ENCODE assay signal across 8 cellular contexts in genomic region chr3:87350367-87351199, GRCh38.
DNase-seq lines count a peak whose midpoint lies in the region; ATAC-seq lines count a peak whose summit lies in the region.

No MANE protein-coding gene starts in this region.

- no peaks in the 10 kb centered on the region for H3K4me1 Mint-ChIP-seq in stimulated activated effector memory CD8-positive, alpha-beta T cell treated with anti-CD3 and anti-CD28 coated beads, Interleukin-12 subunit alpha, Interleukin-12 subunit beta, amount 100 ng/mL, for 72 hours

- no peaks in the 10 kb centered on the region for H3K9me3 Mint-ChIP-seq in stimulated activated effector memory CD8-positive, alpha-beta T cell treated with anti-CD3 and anti-CD28 coated beads, Interleukin-12 subunit alpha, Interleukin-12 subunit beta, amount 100 ng/mL, for 72 hours

- no peak overlapping the region for H3K4me3 Mint-ChIP-seq in stimulated activated effector memory CD8-positive, alpha-beta T cell treated with anti-CD3 and anti-CD28 coated beads, Interleukin-12 subunit alpha, Interleukin-12 subunit beta, amount 100 ng/mL, for 72 hours

- DNase-seq in NCI-H1436 (lab: John Stamatoyannopoulos, UW) (peak; percentile 2), NCI-H1436 treated with DMSO at 0.1 percent for 48 hours (lab: John Stamatoyannopoulos, UW) (no peak), NCI-H2227 treated with DMSO at 0.1 percent for 48 hours (lab: John Stamatoyannopoulos, UW) (peak; percentile 43), astrocyte of the hippocampus (ENCODE audit: low read depth, low spot score) (peak; percentile 60), hippocampal formation (lab: John Stamatoyannopoulos, UW) (peak; percentile 2 to 46)
- DNase-seq in stimulated activated effector memory CD8-positive, alpha-beta T cell treated with anti-CD3 and anti-CD28 coated beads, Interleukin-12 subunit alpha, Interleukin-12 subunit beta, amount 100 ng/mL, for 72 hours (ENCODE audit: low spot score in 2 of 2): no peak

- H3K27ac Mint-ChIP-seq in stimulated activated effector memory CD8-positive, alpha-beta T cell treated with anti-CD3 and anti-CD28 coated beads, Interleukin-12 subunit alpha, Interleukin-12 subunit beta, amount 100 ng/mL, for 72 hours: no peak overlapping the region

- ATAC-seq in GM19035 (IDR thresholded peaks at IDR 0.05; ENCODE audit: unreplicated experiment) (peak; percentile 99), HG03064 (IDR thresholded peaks at IDR 0.05; ENCODE audit: low read depth, unreplicated experiment) (peak; percentile 78)
- peak; percentile 85 for ATAC-seq in stimulated activated effector memory CD8-positive, alpha-beta T cell treated with anti-CD3 and anti-CD28 coated beads, Interleukin-12 subunit alpha, Interleukin-12 subunit beta, amount 100 ng/mL, for 72 hours

- H3K36me3 Mint-ChIP-seq in stimulated activated effector memory CD8-positive, alpha-beta T cell treated with anti-CD3 and anti-CD28 coated beads, Interleukin-12 subunit alpha, Interleukin-12 subunit beta, amount 100 ng/mL, for 72 hours: no peaks in the 10 kb centered on the region

Comparison
In these comparisons a context has a peak if more than half of its experiments do, and no peak if none do; other contexts are left out.
1. DNase-seq: peak in NCI-H1436 (single experiment), NCI-H2227 treated with DMSO at 0.1 percent for 48 hours (single experiment), astrocyte of the hippocampus (single experiment) and hippocampal formation (2 of 2); none in NCI-H1436 treated with DMSO at 0.1 percent for 48 hours (single experiment) and stimulated activated effector memory CD8-positive, alpha-beta T cell treated with anti-CD3 and anti-CD28 coated beads, Interleukin-12 subunit alpha, Interleukin-12 subunit beta, amount 100 ng/mL, for 72 hours (0 of 2).
2. Peak in every context shown above with its lines, with median percentiles within 50 percentile points of each other: ATAC-seq.